Comparison of ENCODE assay signal across 28 cellular contexts in genomic region chr4:38601916-38602291, GRCh38.
"Had no signal": no experiment of that assay in that cellular context is flagged by ENCODE, and none has a peak within 500 bp of the region (broad histone marks: within the 10 kb centered on the region; RNA-seq: fewer than 3 reads in every experiment).

No MANE protein-coding gene starts in this region.

- H3K27ac ChIP-seq: brain microvascular endothelial cell, cardiac muscle cell, KMS-11, VCaP had no signal

- H3K9ac ChIP-seq: KMS-11 had no signal

- H3K4me3 ChIP-seq: cardiac muscle cell had no signal

- DNase-seq: activated B cell treated with CpG ODN at 0.5 μM for 24 hours; activated CD4-positive, alpha-beta memory T cell treated with anti-CD3 and anti-CD28 coated beads for 36 hours; activated CD4-positive, alpha-beta T cell treated with anti-CD3 and anti-CD28 coated beads for 4 hours; activated CD4-positive, alpha-beta T cell treated with anti-CD3 and anti-CD28 coated beads, Interleukin-2, amount 50 U/mL, for 1 hour; activated CD4-positive, CD25-positive, alpha-beta regulatory T cell treated with anti-CD3 and anti-CD28 coated beads, Interleukin-2, amount 50 U/mL, for 72 hours; activated CD8-positive, alpha-beta memory T cell treated with anti-CD3 and anti-CD28 coated beads, Interleukin-2, amount 50 U/mL, for 4 hours; activated gamma-delta T cell treated with Interleukin-2 at 50 U/mL for 16 hours; activated naive CD4-positive, alpha-beta T cell treated with anti-CD3 and anti-CD28 coated beads, Interleukin-2, amount 10 ng/mL, durations not matched to agents 7 days and 5 days; activated naive CD8-positive, alpha-beta T cell treated with anti-CD3 and anti-CD28 coated beads for 36 hours; activated T-cell treated with anti-CD3 and anti-CD28 coated beads for 4 hours; activated T-cell treated with anti-CD3 and anti-CD28 coated beads, Interleukin-2, amount 50 U/mL, for 4 hours; amniotic stem cell; aorta; MM.1S; NCI-H1436 treated with DMSO at 0.1 percent for 48 hours; NCI-H1694 treated with DMSO at 0.1 percent for 48 hours; NCI-H526; SIG-M5; T-cell; T-helper 17 cell; T-helper 9 cell had no signal

- H3K4me2 ChIP-seq: KMS-11 had no signal

- H3K27me3 ChIP-seq: brain microvascular endothelial cell, cardiac muscle cell had no signal

- ATAC-seq: activated T-cell treated with anti-CD3 and anti-CD28 coated beads, Interleukin-2, amount 50 U/mL, for 4 hours; Panc1; Right ventricle myocardium inferior; SK-N-SH treated with all-trans-retinoic acid at 6 μM for 48 hours; T-cell; T-helper 17 cell had no signal

- H3K36me3 ChIP-seq: brain microvascular endothelial cell, cardiac muscle cell had no signal
